ENCODE assay signal across 15 cellular contexts in the genomic region with DNA sequence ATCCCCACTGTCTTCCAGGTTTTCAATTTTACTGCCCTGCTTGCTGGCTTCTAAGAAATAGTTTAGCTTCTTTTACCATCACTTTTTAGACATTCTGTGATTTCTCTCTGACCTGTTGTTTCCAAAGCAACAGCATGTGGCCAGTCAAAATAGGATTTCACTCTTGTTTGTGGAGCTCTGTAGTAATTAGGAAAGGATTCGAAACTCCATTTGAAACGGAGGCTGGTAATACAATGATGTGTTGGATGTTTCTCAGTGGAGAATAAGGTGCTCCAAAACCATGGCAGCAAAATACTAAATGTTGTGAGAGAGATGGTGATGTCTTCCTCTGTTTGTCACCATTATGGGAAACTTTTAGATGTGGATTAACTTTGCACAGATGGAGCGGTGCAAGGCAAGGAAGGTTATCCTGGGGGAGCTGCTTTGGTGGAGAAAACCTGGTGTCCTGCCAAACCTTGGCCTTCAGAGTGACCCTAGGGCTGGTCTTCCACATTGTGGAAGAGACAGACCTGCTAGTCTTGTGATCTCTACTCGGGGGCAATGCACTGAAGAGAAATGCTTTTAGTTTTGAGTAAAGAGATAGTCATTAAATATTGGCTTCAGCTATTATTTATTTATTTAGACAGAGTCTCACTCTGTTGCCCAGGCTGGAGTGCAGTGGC.
DNase-seq lines count a peak whose midpoint lies in the region; ATAC-seq and TF ChIP-seq lines count a peak whose summit lies in the region.
"Had no signal": no experiment of that assay in that cellular context is flagged by ENCODE, and none has a peak within 500 bp of the region (broad histone marks: within the 10 kb centered on the region; RNA-seq: fewer than 3 reads in every experiment).

No MANE protein-coding gene starts in this region.

- no peak overlapping the region for H3K4me3 Mint-ChIP-seq in CD4-positive, alpha-beta T cell
- no peak overlapping the region for H3K4me3 Mint-ChIP-seq in CD8-positive, alpha-beta T cell
- H3K4me3 Mint-ChIP-seq in activated naive CD8-positive, alpha-beta T cell treated with anti-CD3 and anti-CD28 coated beads for 36 hours = no peak overlapping the region
- H3K4me3 Mint-ChIP-seq in naive thymus-derived CD4-positive, alpha-beta T cell = peak overlapping the region in 4 of 10 donors; percentile 2 to 56 (median 3)

- no peak for TF ChIP-seq EP300 in upper lobe of left lung (IDR thresholded peaks at IDR 0.05)

- 87 to 89% methylated on average over 4 of the region's 4 CpGs for WGBS in upper lobe of left lung, 2 donors

- no peaks in the 10 kb centered on the region for H4K20me1 ChIP-seq in OCI-LY7 (ENCODE audit: insufficient read depth, low read length)

- no peak overlapping the region for H3K4me2 ChIP-seq in OCI-LY7 (ENCODE audit: low read length)

- no peak for TF ChIP-seq POLR2A in upper lobe of left lung (IDR thresholded peaks at IDR 0.05)

- H3K79me2 ChIP-seq in OCI-LY7 (ENCODE audit: insufficient read depth, low read depth, low read length) = no peaks in the 10 kb centered on the region

- H3K9me3 Mint-ChIP-seq in CD4-positive, alpha-beta T cell = no peaks in the 10 kb centered on the region
- H3K9me3 Mint-ChIP-seq in CD8-positive, alpha-beta T cell = no peaks in the 10 kb centered on the region
- no peaks in the 10 kb centered on the region for H3K9me3 Mint-ChIP-seq in activated naive CD8-positive, alpha-beta T cell treated with anti-CD3 and anti-CD28 coated beads for 36 hours
- peaks cover 0 to 1% (median 0%) of the 10 kb centered on the region in 11 donors for H3K9me3 Mint-ChIP-seq in naive thymus-derived CD4-positive, alpha-beta T cell

- H3K27me3 Mint-ChIP-seq in CD4-positive, alpha-beta T cell = no peaks in the 10 kb centered on the region
- H3K27me3 Mint-ChIP-seq in CD8-positive, alpha-beta T cell (ENCODE audit: low read depth) = no peaks in the 10 kb centered on the region
- no peaks in the 10 kb centered on the region for H3K27me3 Mint-ChIP-seq in activated naive CD8-positive, alpha-beta T cell treated with anti-CD3 and anti-CD28 coated beads for 36 hours
- no peaks in the 10 kb centered on the region for H3K27me3 Mint-ChIP-seq in naive thymus-derived CD4-positive, alpha-beta T cell

- peaks cover 2% of the 10 kb centered on the region for H3K36me3 Mint-ChIP-seq in CD4-positive, alpha-beta T cell (ENCODE audit: low read depth)
- peaks cover 2% of the 10 kb centered on the region for H3K36me3 Mint-ChIP-seq in CD8-positive, alpha-beta T cell
- H3K36me3 Mint-ChIP-seq in activated naive CD8-positive, alpha-beta T cell treated with anti-CD3 and anti-CD28 coated beads for 36 hours = peaks cover 33% of the 10 kb centered on the region
- H3K36me3 Mint-ChIP-seq in naive thymus-derived CD4-positive, alpha-beta T cell = peaks cover under 1 to 22% (median 6%) of the 10 kb centered on the region in 5 donors

- H3K27ac ChIP-seq in CD4-positive, alpha-beta T cell (ENCODE audit: low read depth, low read length) = no peak overlapping the region
- H3K27ac ChIP-seq in CD8-positive, alpha-beta T cell (ENCODE audit: low read depth, low read length) = no peak overlapping the region
- H3K27ac ChIP-seq in naive thymus-derived CD4-positive, alpha-beta T cell (ENCODE audit: low read depth, low read length) = no peak overlapping the region
- H3K27ac ChIP-seq in OCI-LY7 (ENCODE audit: low read depth, low read length, poor library complexity, severe bottlenecking) (no peak overlapping the region), upper lobe of left lung (no peak overlapping the region)

- POLR2A ChIA-PET in CD4-positive, alpha-beta T cell (lab: Charles Lee) = interaction anchor here (0.9 to 1.7 kb wide), 3 partner anchors 17 to 189 kb away, joined by 3 to 4 read pairs (median 4); no protein-coding TSS in a partner anchor
- POLR2A ChIA-PET in CD8-positive, alpha-beta T cell (lab: Charles Lee) = no interaction called here
- POLR2A ChIA-PET in naive thymus-derived CD4-positive, alpha-beta T cell (lab: Charles Lee) = interaction anchor here (0.8 kb wide), 1 partner anchor 745 kb away, joined by 4 read pairs; no protein-coding TSS in a partner anchor
- POLR2A ChIA-PET in OCI-LY7 (lab: Charles Lee) = interaction anchor here (0.9 to 1.2 kb wide), 2 partner anchors 36 to 64 kb away, joined by 3 to 4 read pairs; no protein-coding TSS in a partner anchor

- peak overlapping the region; percentile 21 for H3K27ac Mint-ChIP-seq in CD4-positive, alpha-beta T cell
- peak overlapping the region; percentile 11 for H3K27ac Mint-ChIP-seq in CD8-positive, alpha-beta T cell
- H3K27ac Mint-ChIP-seq in activated naive CD8-positive, alpha-beta T cell treated with anti-CD3 and anti-CD28 coated beads for 36 hours = peak overlapping the region; percentile 28
- peak overlapping the region in 7 of 9 donors; percentile 25 to 71 (median 61) for H3K27ac Mint-ChIP-seq in naive thymus-derived CD4-positive, alpha-beta T cell

- peaks cover 18% of the 10 kb centered on the region for H3K4me1 ChIP-seq in CD8-positive, alpha-beta T cell (ENCODE audit: insufficient read depth, low read length)
- H3K4me1 ChIP-seq in naive thymus-derived CD4-positive, alpha-beta T cell (ENCODE audit: control insufficient read depth in 2 of 2, insufficient read depth in 2 of 2, low read length in 2 of 2) = peaks cover 0 to 14% of the 10 kb centered on the region in 2 donors
- H3K4me1 ChIP-seq in OCI-LY7 (ENCODE audit: insufficient read depth, low read length, poor library complexity, severe bottlenecking) = no peaks in the 10 kb centered on the region
- H3K4me1 ChIP-seq in upper lobe of left lung = peaks cover 0 to 6% (median 0%) of the 10 kb centered on the region in 4 donors

- intact Hi-C loops in CD4-positive, alpha-beta T cell (cut with DNase I, micrococcal nuclease) = no loop called here
- intact Hi-C loops in CD8-positive, alpha-beta T cell (cut with DNase I, micrococcal nuclease) = loop anchor here in 1 of 2 experiments (5.0 kb wide), 1 partner anchor 35 kb away; no protein-coding TSS in a partner anchor
- intact Hi-C loops in naive thymus-derived CD4-positive, alpha-beta T cell (cut with micrococcal nuclease) = loop anchor here in 1 of 2 donors (2.0 kb wide), 1 partner anchor 17 kb away; no protein-coding TSS in a partner anchor
- intact Hi-C loops in OCI-LY7 (cut with micrococcal nuclease; ENCODE audit: unreplicated experiment) = no loop called here

- H3K4me1 Mint-ChIP-seq in CD4-positive, alpha-beta T cell (ENCODE audit: low read depth) = peaks cover 74% of the 10 kb centered on the region
- H3K4me1 Mint-ChIP-seq in CD8-positive, alpha-beta T cell (ENCODE audit: low read depth) = peaks cover 60% of the 10 kb centered on the region
- peaks cover 49% of the 10 kb centered on the region for H3K4me1 Mint-ChIP-seq in activated naive CD8-positive, alpha-beta T cell treated with anti-CD3 and anti-CD28 coated beads for 36 hours
- peaks cover 17 to 80% (median 67%) of the 10 kb centered on the region in 7 donors for H3K4me1 Mint-ChIP-seq in naive thymus-derived CD4-positive, alpha-beta T cell

- BruUV-seq in OCI-LY7 (replicated peaks; lab: Mats Ljungman, UMichigan) = no TSS peak

- no peak for DNase-seq in CD4-positive, alpha-beta T cell
- no peak for DNase-seq in CD8-positive, alpha-beta T cell
- no peak for DNase-seq in activated naive CD8-positive, alpha-beta T cell treated with anti-CD3 and anti-CD28 coated beads for 36 hours
- DNase-seq in naive thymus-derived CD4-positive, alpha-beta T cell = no peak
- no peak for DNase-seq in NCI-H748 (lab: John Stamatoyannopoulos, UW; ENCODE audit: unreplicated experiment)
- no peak for DNase-seq in OCI-LY7 (ENCODE audit: low spot score)
- DNase-seq in upper lobe of left lung = no peak
- DNase-seq: DMS53, NCI-H1105, NCI-H1694, NCI-H2107, NCI-H226, NCI-H526 treated with DMSO at 0.1 percent for 48 hours, SHP77 had no signal

- H3K27me3 ChIP-seq in CD4-positive, alpha-beta T cell (ENCODE audit: control insufficient read depth, insufficient read depth, low read length) = no peaks in the 10 kb centered on the region
- H3K27me3 ChIP-seq in CD8-positive, alpha-beta T cell (ENCODE audit: insufficient read depth, low read length) = no peaks in the 10 kb centered on the region
- no peaks in the 10 kb centered on the region for H3K27me3 ChIP-seq in naive thymus-derived CD4-positive, alpha-beta T cell (ENCODE audit: control insufficient read depth in 2 of 2, insufficient read depth in 2 of 2, low read length in 2 of 2)
- no peaks in the 10 kb centered on the region for H3K27me3 ChIP-seq in upper lobe of left lung

- H3K36me3 ChIP-seq in CD8-positive, alpha-beta T cell (ENCODE audit: insufficient read depth, low read length) = no peaks in the 10 kb centered on the region
- no peaks in the 10 kb centered on the region for H3K36me3 ChIP-seq in naive thymus-derived CD4-positive, alpha-beta T cell (ENCODE audit: control insufficient read depth in 2 of 3, insufficient read depth in 3 of 3, low read length in 3 of 3)
- no peaks in the 10 kb centered on the region for H3K36me3 ChIP-seq in OCI-LY7 (ENCODE audit: insufficient read depth, low read length)
- H3K36me3 ChIP-seq in upper lobe of left lung = no peaks in the 10 kb centered on the region

- no peak for TF ChIP-seq CTCF in CD4-positive, alpha-beta T cell (IDR thresholded peaks at IDR 0.05)
- no peak for TF ChIP-seq CTCF in CD8-positive, alpha-beta T cell (IDR thresholded peaks at IDR 0.05)
- TF ChIP-seq CTCF in OCI-LY7 (conservative IDR thresholded peaks at IDR 0.05; ENCODE audit: low read length) (no peak), upper lobe of left lung (IDR thresholded peaks at IDR 0.05) (no peak)

- no peak overlapping the region for H2AFZ ChIP-seq in OCI-LY7 (ENCODE audit: low read length)

- ATAC-seq in CD4-positive, alpha-beta T cell (ENCODE audit: poor library complexity) = no peak
- ATAC-seq in CD8-positive, alpha-beta T cell = no peak
- ATAC-seq in naive thymus-derived CD4-positive, alpha-beta T cell = no peak
- ATAC-seq in HG03139 (IDR thresholded peaks at IDR 0.05; ENCODE audit: unreplicated experiment) (no peak), upper lobe of left lung (ENCODE audit: low FRiP score in 2 of 2) (no peak)

- no peaks in the 10 kb centered on the region for H3K9me3 ChIP-seq in CD4-positive, alpha-beta T cell (ENCODE audit: control insufficient read depth, low read length)
- H3K9me3 ChIP-seq in CD8-positive, alpha-beta T cell (ENCODE audit: low read length) = no peaks in the 10 kb centered on the region
- H3K9me3 ChIP-seq in naive thymus-derived CD4-positive, alpha-beta T cell (ENCODE audit: control insufficient read depth in 2 of 3, low read length in 3 of 3) = no peaks in the 10 kb centered on the region
- H3K9me3 ChIP-seq in OCI-LY7 (ENCODE audit: low read length) (no peaks in the 10 kb centered on the region), upper lobe of left lung (no peaks in the 10 kb centered on the region)

- no peak overlapping the region for H3K4me3 ChIP-seq in CD8-positive, alpha-beta T cell (ENCODE audit: low read depth, low read length)
- no peak overlapping the region for H3K4me3 ChIP-seq in naive thymus-derived CD4-positive, alpha-beta T cell (ENCODE audit: low read length)
- H3K4me3 ChIP-seq in OCI-LY7 (ENCODE audit: low read depth, low read length, poor library complexity, severe bottlenecking) (no peak overlapping the region), upper lobe of left lung (no peak overlapping the region)

- no peaks in the 10 kb centered on the region for H3K9me2 ChIP-seq in OCI-LY7 (ENCODE audit: insufficient read depth, low read length)

- CTCF ChIA-PET in CD4-positive, alpha-beta T cell (lab: Charles Lee) = no interaction called here
- CTCF ChIA-PET in CD8-positive, alpha-beta T cell (lab: Charles Lee) = no interaction called here
- CTCF ChIA-PET in naive thymus-derived CD4-positive, alpha-beta T cell (lab: Charles Lee) = interaction anchor here (0.6 to 1.1 kb wide), 3 partner anchors 13 to 107 kb away, joined by 3 read pairs; no protein-coding TSS in a partner anchor
- CTCF ChIA-PET in OCI-LY7 (lab: Charles Lee; ENCODE audit: unreplicated experiment) = interaction anchor here (0.8 kb wide), 1 partner anchor 11 kb away, joined by 3 read pairs; no protein-coding TSS in a partner anchor

Comparison
In these comparisons a context has a peak if more than half of its experiments do, and no peak if none do; other contexts are left out.
1. H3K27ac Mint-ChIP-seq: peak in every context shown above with its lines; median percentile 61 in naive thymus-derived CD4-positive, alpha-beta T cell; 28 in activated naive CD8-positive, alpha-beta T cell treated with anti-CD3 and anti-CD28 coated beads for 36 hours; 21 in CD4-positive, alpha-beta T cell; 11 in CD8-positive, alpha-beta T cell.
2. CTCF ChIA-PET loops: an anchor here in naive thymus-derived CD4-positive, alpha-beta T cell (0.6 to 1.1 kb wide) and OCI-LY7 (0.8 kb wide); none called in CD4-positive, alpha-beta T cell and CD8-positive, alpha-beta T cell.